ENCODE assay signal across 1 cellular context in the genomic region with DNA sequence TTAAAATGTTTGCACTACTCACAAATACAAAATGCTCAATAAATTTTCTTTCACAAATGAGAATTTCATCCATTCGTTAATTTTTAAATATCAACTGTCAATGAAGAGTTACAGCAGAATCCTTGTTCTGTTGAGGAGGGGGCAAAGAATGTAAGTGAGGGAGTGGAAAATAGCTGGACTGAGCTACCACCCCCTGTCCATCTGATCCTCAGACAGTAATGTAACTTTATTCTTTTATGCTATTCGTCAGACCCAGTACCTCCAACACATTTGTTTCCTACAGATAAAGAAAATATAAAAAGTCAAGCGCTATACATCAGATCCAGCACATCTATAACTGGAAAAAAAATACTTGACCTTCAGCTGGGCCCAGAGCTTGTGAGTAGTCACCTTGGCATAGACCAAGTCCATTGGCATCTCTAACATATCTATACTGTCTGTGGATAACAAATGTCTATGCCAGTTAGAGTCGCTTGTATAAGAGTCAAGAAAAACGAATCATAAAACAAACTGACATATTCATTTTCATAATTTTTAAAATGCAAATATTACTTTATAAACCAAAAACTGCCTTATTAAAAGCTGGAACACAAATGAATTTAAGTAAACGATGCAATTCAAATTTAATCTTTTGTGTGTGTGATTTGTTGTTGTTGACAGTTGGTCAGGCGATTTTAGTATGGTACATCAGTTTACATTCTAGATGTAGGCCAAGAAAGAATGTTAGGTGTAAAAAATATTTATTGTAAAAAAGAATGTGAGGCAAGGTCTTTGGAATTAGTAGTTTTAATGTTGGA.
TF ChIP-seq lines count a peak whose summit lies in the region.

No MANE protein-coding gene starts in this region.

TF ChIP-seq in GM12878, 131 proteins besides CTCF, POLR2A, EP300 and RAD21:
- TF ChIP-seq, protein P1, sequence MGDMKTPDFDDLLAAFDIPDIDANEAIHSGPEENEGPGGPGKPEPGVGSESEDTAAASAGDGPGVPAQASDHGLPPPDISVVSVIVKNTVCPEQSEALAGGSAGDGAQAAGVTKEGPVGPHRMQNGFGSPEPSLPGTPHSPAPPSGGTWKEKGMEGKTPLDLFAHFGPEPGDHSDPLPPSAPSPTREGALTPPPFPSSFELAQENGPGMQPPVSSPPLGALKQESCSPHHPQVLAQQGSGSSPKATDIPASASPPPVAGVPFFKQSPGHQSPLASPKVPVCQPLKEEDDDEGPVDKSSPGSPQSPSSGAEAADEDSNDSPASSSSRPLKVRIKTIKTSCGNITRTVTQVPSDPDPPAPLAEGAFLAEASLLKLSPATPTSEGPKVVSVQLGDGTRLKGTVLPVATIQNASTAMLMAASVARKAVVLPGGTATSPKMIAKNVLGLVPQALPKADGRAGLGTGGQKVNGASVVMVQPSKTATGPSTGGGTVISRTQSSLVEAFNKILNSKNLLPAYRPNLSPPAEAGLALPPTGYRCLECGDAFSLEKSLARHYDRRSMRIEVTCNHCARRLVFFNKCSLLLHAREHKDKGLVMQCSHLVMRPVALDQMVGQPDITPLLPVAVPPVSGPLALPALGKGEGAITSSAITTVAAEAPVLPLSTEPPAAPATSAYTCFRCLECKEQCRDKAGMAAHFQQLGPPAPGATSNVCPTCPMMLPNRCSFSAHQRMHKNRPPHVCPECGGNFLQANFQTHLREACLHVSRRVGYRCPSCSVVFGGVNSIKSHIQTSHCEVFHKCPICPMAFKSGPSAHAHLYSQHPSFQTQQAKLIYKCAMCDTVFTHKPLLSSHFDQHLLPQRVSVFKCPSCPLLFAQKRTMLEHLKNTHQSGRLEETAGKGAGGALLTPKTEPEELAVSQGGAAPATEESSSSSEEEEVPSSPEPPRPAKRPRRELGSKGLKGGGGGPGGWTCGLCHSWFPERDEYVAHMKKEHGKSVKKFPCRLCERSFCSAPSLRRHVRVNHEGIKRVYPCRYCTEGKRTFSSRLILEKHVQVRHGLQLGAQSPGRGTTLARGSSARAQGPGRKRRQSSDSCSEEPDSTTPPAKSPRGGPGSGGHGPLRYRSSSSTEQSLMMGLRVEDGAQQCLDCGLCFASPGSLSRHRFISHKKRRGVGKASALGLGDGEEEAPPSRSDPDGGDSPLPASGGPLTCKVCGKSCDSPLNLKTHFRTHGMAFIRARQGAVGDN (IDR thresholded peaks at IDR 0.05) = no peak
- TF ChIP-seq FOXK2 (IDR thresholded peaks at IDR 0.05) (no peak), FOXM1 (IDR thresholded peaks at IDR 0.05; ENCODE audit: low read depth, low read length) (no peak), POLR2AphosphoS2 (IDR thresholded peaks at IDR 0.05; ENCODE audit: low read depth, low read length) (no peak), HCFC1 (IDR thresholded peaks at IDR 0.05; ENCODE audit: low read length) (no peak), SMAD1 (IDR thresholded peaks at IDR 0.05; ENCODE audit: low read depth, partially characterized antibody) (no peak)
